ENCODE assay signal across 16 cellular contexts in the genomic region with DNA sequence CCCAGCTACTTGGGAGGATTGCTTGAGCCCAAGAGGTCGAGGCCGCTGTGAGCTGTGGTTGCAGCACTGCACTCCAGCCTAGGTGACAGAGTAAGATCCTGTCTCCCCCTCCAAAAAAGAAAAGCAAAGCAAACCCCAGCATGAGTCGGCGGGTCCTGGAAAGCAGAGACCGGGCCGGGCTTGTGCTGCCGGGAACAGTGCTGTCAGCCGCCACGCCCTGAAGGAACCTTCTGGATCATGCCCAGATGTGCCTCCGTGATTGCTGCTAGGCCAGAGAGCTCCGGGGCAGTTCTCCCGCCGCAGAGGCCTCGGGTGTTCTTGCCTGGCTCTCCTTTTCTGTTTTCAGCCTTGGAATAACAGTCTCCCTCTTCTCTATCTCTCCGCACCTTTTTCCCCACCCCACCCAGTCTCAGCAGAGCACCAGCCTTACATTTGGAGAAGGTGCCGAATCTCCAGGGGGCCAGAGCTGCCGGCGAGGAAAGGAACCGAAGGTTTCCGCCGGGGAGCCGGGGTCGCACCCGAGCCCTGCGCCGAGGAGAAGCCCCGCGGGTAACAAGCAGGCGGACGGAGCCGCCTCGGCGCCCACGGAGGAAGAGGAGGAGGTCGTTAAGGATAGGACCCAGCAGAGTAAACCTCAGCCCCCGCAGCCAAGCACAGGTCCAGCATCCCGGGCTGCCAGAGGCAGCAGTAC.
DNase-seq lines count a peak whose midpoint lies in the region; ATAC-seq and TF ChIP-seq lines count a peak whose summit lies in the region.
"Had no signal": no experiment of that assay in that cellular context is flagged by ENCODE, and none has a peak within 500 bp of the region (broad histone marks: within the 10 kb centered on the region; RNA-seq: fewer than 3 reads in every experiment).

No MANE protein-coding gene starts in this region.

- WGBS in testis, 2 donors: 51 to 76% methylated on average over 10 to 37 of the region's 37 CpGs

- no peaks in the 10 kb centered on the region for H3K27me3 Mint-ChIP-seq in stimulated activated naive CD8-positive, alpha-beta T cell treated with anti-CD3 and anti-CD28 coated beads, Interleukin-15, amount 100 ng/mL, for 72 hours
- no peaks in the 10 kb centered on the region for H3K27me3 Mint-ChIP-seq in chondrocyte (ENCODE audit: low read depth)
- H3K27me3 Mint-ChIP-seq in nephron progenitor cell (ENCODE audit: low read depth, poor library complexity): no peaks in the 10 kb centered on the region

- H3K27me3 ChIP-seq in testis (no peaks in the 10 kb centered on the region), ascending aorta (no peaks in the 10 kb centered on the region)

- ATAC-seq in stimulated activated naive CD8-positive, alpha-beta T cell treated with anti-CD3 and anti-CD28 coated beads, Interleukin-15, amount 100 ng/mL, for 72 hours: peak; percentile 7
- ATAC-seq in stimulated activated naive CD8-positive, alpha-beta T cell treated with anti-CD3 and anti-CD28 coated beads, Interleukin-15, Interleukin-2, amounts not matched to agents 100 U/mL and 50 U/mL, for 24 hours: no peak

- no peak for TF ChIP-seq CTCF in chondrocyte (IDR thresholded peaks at IDR 0.05)
- no peak for TF ChIP-seq CTCF in nephron progenitor cell (IDR thresholded peaks at IDR 0.05)
- TF ChIP-seq CTCF in testis (IDR thresholded peaks at IDR 0.05): no peak
- TF ChIP-seq CTCF in ascending aorta (IDR thresholded peaks at IDR 0.05): no peak

- DNase-seq in stimulated activated naive CD8-positive, alpha-beta T cell treated with anti-CD3 and anti-CD28 coated beads, Interleukin-15, amount 100 ng/mL, for 72 hours: no peak
- DNase-seq in stimulated activated naive CD8-positive, alpha-beta T cell treated with anti-CD3 and anti-CD28 coated beads, Interleukin-15, Interleukin-2, amounts not matched to agents 100 U/mL and 50 U/mL, for 24 hours: no peak
- DNase-seq in chondrocyte (ENCODE audit: low spot score): no peak
- DNase-seq in nephron progenitor cell: no peak
- DNase-seq in testis: no peak
- DNase-seq in ascending aorta (ENCODE audit: low spot score in 2 of 2): no peak
- DNase-seq in NCI-H2196 (lab: John Stamatoyannopoulos, UW; ENCODE audit: unreplicated experiment): no peak
- DNase-seq in NCI-H748 treated with DMSO at 0.1 percent for 48 hours (lab: John Stamatoyannopoulos, UW): no peak
- DNase-seq: Calu3; CD4-positive, alpha-beta memory T cell; COR-L47; DMS53; DMS79 treated with DMSO at 0.1 percent for 48 hours; GF-D8; GOT3; HCEC 1CT had no signal

- H3K4me1 Mint-ChIP-seq in stimulated activated naive CD8-positive, alpha-beta T cell treated with anti-CD3 and anti-CD28 coated beads, Interleukin-15, amount 100 ng/mL, for 72 hours: no peaks in the 10 kb centered on the region
- H3K4me1 Mint-ChIP-seq in chondrocyte (ENCODE audit: low read depth): peaks cover 13% of the 10 kb centered on the region
- H3K4me1 Mint-ChIP-seq in nephron progenitor cell: peaks cover 18% of the 10 kb centered on the region
- H3K4me1 Mint-ChIP-seq: CD4-positive, alpha-beta memory T cell had no signal

- H3K36me3 Mint-ChIP-seq in chondrocyte (ENCODE audit: low read depth): peaks cover 35% of the 10 kb centered on the region
- H3K36me3 Mint-ChIP-seq in nephron progenitor cell (ENCODE audit: low read depth): peaks cover 77% of the 10 kb centered on the region
- H3K36me3 Mint-ChIP-seq: CD4-positive, alpha-beta memory T cell had no signal

- TF ChIP-seq POLR2A in testis (IDR thresholded peaks at IDR 0.05): no peak

- intact Hi-C loops in testis (cut with DNase I; ENCODE audit: low total_unique reads): no loop called here
- intact Hi-C loops in ascending aorta (cut with DNase I): no loop called here

- H3K9me3 ChIP-seq in testis (no peaks in the 10 kb centered on the region), ascending aorta (no peaks in the 10 kb centered on the region)

- no peak overlapping the region for H3K4me3 Mint-ChIP-seq in stimulated activated naive CD8-positive, alpha-beta T cell treated with anti-CD3 and anti-CD28 coated beads, Interleukin-15, amount 100 ng/mL, for 72 hours
- H3K4me3 Mint-ChIP-seq in chondrocyte (ENCODE audit: unreplicated experiment) (no peak overlapping the region), nephron progenitor cell (no peak overlapping the region)
- H3K4me3 Mint-ChIP-seq: CD4-positive, alpha-beta memory T cell had no signal

- no peaks in the 10 kb centered on the region for H3K9me3 Mint-ChIP-seq in stimulated activated naive CD8-positive, alpha-beta T cell treated with anti-CD3 and anti-CD28 coated beads, Interleukin-15, amount 100 ng/mL, for 72 hours
- H3K9me3 Mint-ChIP-seq in chondrocyte (ENCODE audit: low read depth) (no peaks in the 10 kb centered on the region), nephron progenitor cell (no peaks in the 10 kb centered on the region)
- H3K9me3 Mint-ChIP-seq: CD4-positive, alpha-beta memory T cell had no signal

- H3K4me1 ChIP-seq in testis (no peaks in the 10 kb centered on the region), ascending aorta (no peaks in the 10 kb centered on the region)

- H3K27ac ChIP-seq in testis (no peak overlapping the region), ascending aorta (no peak overlapping the region)

- H3K36me3 ChIP-seq in testis (ENCODE audit: low read depth, missing control alignments) (no peaks in the 10 kb centered on the region), ascending aorta (no peaks in the 10 kb centered on the region)

- H3K4me3 ChIP-seq in testis (peak overlapping the region; percentile 22 to 32), ascending aorta (no peak overlapping the region)

- no peak overlapping the region for H3K27ac Mint-ChIP-seq in stimulated activated naive CD8-positive, alpha-beta T cell treated with anti-CD3 and anti-CD28 coated beads, Interleukin-15, amount 100 ng/mL, for 72 hours
- H3K27ac Mint-ChIP-seq in chondrocyte (ENCODE audit: unreplicated experiment) (peak overlapping the region; percentile 27), nephron progenitor cell (peak overlapping the region; percentile 91)
- H3K27ac Mint-ChIP-seq: CD4-positive, alpha-beta memory T cell had no signal

Comparison
In these comparisons a context has a peak if more than half of its experiments do, and no peak if none do; other contexts are left out.
1. H3K27ac Mint-ChIP-seq: peak in chondrocyte (single experiment) and nephron progenitor cell (single experiment); none in stimulated activated naive CD8-positive, alpha-beta T cell treated with anti-CD3 and anti-CD28 coated beads, Interleukin-15, amount 100 ng/mL, for 72 hours (0 of 2).
2. H3K4me3 ChIP-seq: peak in testis (2 of 2); none in ascending aorta (0 of 2).